In genomic region chr20:62536731-62537401, GRCh38 we compare ENCODE assay signal across 25 cellular contexts.
DNase-seq lines count a peak whose midpoint lies in the region; ATAC-seq and TF ChIP-seq lines count a peak whose summit lies in the region.
"Had no signal": no experiment of that assay in that cellular context is flagged by ENCODE, and none has a peak within 500 bp of the region (broad histone marks: within the 10 kb centered on the region; RNA-seq: fewer than 3 reads in every experiment).

No MANE protein-coding gene starts in this region.

- H3K9me3 Mint-ChIP-seq in Caco-2 (ENCODE audit: unreplicated experiment) = no peaks in the 10 kb centered on the region
- no peaks in the 10 kb centered on the region for H3K9me3 Mint-ChIP-seq in glutamatergic neuron (ENCODE audit: unreplicated experiment)
- H3K9me3 Mint-ChIP-seq: activated T-cell treated with anti-CD3 and anti-CD28 coated beads, Interleukin-2, amount 50 U/mL, for 4 hours; CD4-positive, alpha-beta T cell; effector memory CD8-positive, alpha-beta T cell; immature natural killer cell; memory B cell; nephron; T-helper 2 cell treated with Interferon-gamma antibody and Interleukin-4, amounts not matched to agents 5 μg/mL and 100 μg/mL, for 36 hours had no signal

- H3K27me3 Mint-ChIP-seq in Caco-2 (ENCODE audit: insufficient read depth, unreplicated experiment) (no peaks in the 10 kb centered on the region), glutamatergic neuron (ENCODE audit: unreplicated experiment) (peaks cover 5% of the 10 kb centered on the region)
- H3K27me3 Mint-ChIP-seq: CD4-positive, alpha-beta T cell had no signal

- H3K4me1 ChIP-seq in PC-3 (ENCODE audit: insufficient read depth, low read length) (no peaks in the 10 kb centered on the region), gastrocnemius medialis (peaks cover 52 to 59% of the 10 kb centered on the region in 2 donors), mammary epithelial cell (ENCODE audit: insufficient read depth, low read length) (no peaks in the 10 kb centered on the region), Caco-2 (peaks cover 9% of the 10 kb centered on the region; the same call in 1 of the 2 replicates)

- H4K20me1 ChIP-seq in PC-3 (ENCODE audit: low read length) (no peaks in the 10 kb centered on the region), mammary epithelial cell (ENCODE audit: insufficient read depth, low read length) (no peaks in the 10 kb centered on the region)

- H3K27ac ChIP-seq in PC-3 (ENCODE audit: low read length) = no peak overlapping the region
- peak overlapping the region; percentile 98 for H3K27ac ChIP-seq in gastrocnemius medialis
- H3K27ac ChIP-seq in mammary epithelial cell (ENCODE audit: insufficient read depth, low read depth, low read length) = no peak overlapping the region
- H3K27ac ChIP-seq: esophagus squamous epithelium, SK-N-MC, suprapubic skin had no signal

- H3K9me3 ChIP-seq in PC-3 (ENCODE audit: low read length) (no peaks in the 10 kb centered on the region), gastrocnemius medialis (no peaks in the 10 kb centered on the region), mammary epithelial cell (replicated peaks; ENCODE audit: insufficient read depth, low read length) (no peaks in the 10 kb centered on the region), Caco-2 (no peaks in the 10 kb centered on the region)
- H3K9me3 ChIP-seq: esophagus squamous epithelium, suprapubic skin had no signal

- POLR2A ChIA-PET in PC-3 (lab: Charles Lee; ENCODE audit: unreplicated experiment) = no interaction called here
- POLR2A ChIA-PET in Caco-2 (lab: Charles Lee) = interaction anchor here (0.7 kb wide), 1 partner anchor 74 kb away, joined by 4 read pairs; no protein-coding TSS in a partner anchor

- H3K27ac Mint-ChIP-seq in Caco-2 (ENCODE audit: unreplicated experiment) (no peak overlapping the region), glutamatergic neuron (ENCODE audit: unreplicated experiment) (no peak overlapping the region)
- H3K27ac Mint-ChIP-seq: CD4-positive, alpha-beta T cell; effector memory CD8-positive, alpha-beta T cell; immature natural killer cell; memory B cell; nephron; T-helper 2 cell treated with Interferon-gamma antibody and Interleukin-4, amounts not matched to agents 5 μg/mL and 100 μg/mL, for 36 hours had no signal

- intact Hi-C loops in PC-3 (cut with micrococcal nuclease) (no loop called here), left ventricle myocardium superior (cut with micrococcal nuclease) (no loop called here), gastrocnemius medialis (cut with DNase I; ENCODE audit: low total_unique reads) (loop anchor here (1.0 to 2.0 kb wide), 2 partner anchors 14 to 25 kb away; no protein-coding TSS in a partner anchor), mammary epithelial cell (cut with micrococcal nuclease) (no loop called here), Caco-2 (cut with micrococcal nuclease; ENCODE audit: unreplicated experiment) (no loop called here)

- WGBS in mammary epithelial cell (ENCODE audit: low coverage, missing lambda C conversion rate) = 79% methylated on average over 14 of the region's 19 CpGs

- H3K9me2 ChIP-seq in PC-3 (replicated peaks; ENCODE audit: low read length) = no peaks in the 10 kb centered on the region

- H3K4me3 ChIP-seq in PC-3 (ENCODE audit: low read length) (no peak overlapping the region), gastrocnemius medialis (no peak overlapping the region), mammary epithelial cell (replicated peaks in 1 of 3; ENCODE audit: insufficient read depth in 1 of 3, low read depth in 2 of 3, low read length in 3 of 3) (no peak overlapping the region), Caco-2 (ENCODE audit: low read depth, low read length) (no peak overlapping the region)
- H3K4me3 ChIP-seq: esophagus squamous epithelium, SK-N-MC, suprapubic skin had no signal

- no peaks in the 10 kb centered on the region for H3K36me3 ChIP-seq in PC-3 (ENCODE audit: low read depth, low read length)
- no peaks in the 10 kb centered on the region for H3K36me3 ChIP-seq in gastrocnemius medialis
- H3K36me3 ChIP-seq in mammary epithelial cell (ENCODE audit: insufficient read depth, low read length) = no peaks in the 10 kb centered on the region
- no peaks in the 10 kb centered on the region for H3K36me3 ChIP-seq in Caco-2 (ENCODE audit: control insufficient read depth, insufficient read depth, low read length)
- H3K36me3 ChIP-seq: esophagus squamous epithelium, suprapubic skin had no signal

- peak; percentile 42 to 64 for TF ChIP-seq POLR2A in gastrocnemius medialis (IDR thresholded peaks at IDR 0.05)

- H3F3A ChIP-seq in PC-3 (ENCODE audit: low read length, unreplicated experiment) = no peaks in the 10 kb centered on the region

- peak; percentile 27; the same call in 1 of the 2 replicates for ATAC-seq in PC-3
- peak; percentile 80 for ATAC-seq in left ventricle myocardium superior
- ATAC-seq in gastrocnemius medialis = peak; percentile 60 to 67
- ATAC-seq: activated T-cell treated with anti-CD3 and anti-CD28 coated beads, Interleukin-2, amount 50 U/mL, for 4 hours; effector memory CD8-positive, alpha-beta T cell had no signal

- H3K27me3 ChIP-seq in PC-3 (ENCODE audit: low read length) (no peaks in the 10 kb centered on the region), gastrocnemius medialis (no peaks in the 10 kb centered on the region), mammary epithelial cell (ENCODE audit: insufficient read depth, low read length) (peaks cover 17% of the 10 kb centered on the region), Caco-2 (replicated peaks; ENCODE audit: control insufficient read depth, insufficient read depth, low read length) (no peaks in the 10 kb centered on the region)

- dilution Hi-C loops in mammary epithelial cell (cut with HindIII; ENCODE audit: low sequenced_read_pairs) = no loop called here

- no peaks in the 10 kb centered on the region for H3K4me1 Mint-ChIP-seq in Caco-2 (ENCODE audit: low read depth, unreplicated experiment)
- H3K4me1 Mint-ChIP-seq in glutamatergic neuron (ENCODE audit: low read depth, unreplicated experiment) = peaks cover 3% of the 10 kb centered on the region
- H3K4me1 Mint-ChIP-seq: immature natural killer cell, memory B cell had no signal

- TF ChIP-seq CTCF in PC-3 (conservative IDR thresholded peaks at IDR 0.05; ENCODE audit: low read depth, low read length) = no peak
- no peak for TF ChIP-seq CTCF in gastrocnemius medialis (IDR thresholded peaks at IDR 0.05 in 4 of 5, conservative IDR thresholded peaks at IDR 0.05 in 1 of 5)
- TF ChIP-seq CTCF in mammary epithelial cell (conservative IDR thresholded peaks at IDR 0.05 in 1 of 2, IDR thresholded peaks at IDR 0.05 in 1 of 2; ENCODE audit: extremely low read depth in 1 of 2, insufficient read depth in 1 of 2, low read depth in 1 of 2, low read length in 2 of 2) = no peak
- no peak for TF ChIP-seq CTCF in Caco-2 (IDR thresholded peaks at IDR 0.05; ENCODE audit: insufficient read depth in 1 of 2, low read depth in 1 of 2, low read length in 1 of 2, severe bottlenecking in 1 of 2, unreplicated experiment in 1 of 2)
- no peak for TF ChIP-seq CTCF in glutamatergic neuron (IDR thresholded peaks at IDR 0.05; ENCODE audit: partially characterized antibody, unreplicated experiment)

- no peaks in the 10 kb centered on the region for H3K79me2 ChIP-seq in PC-3 (ENCODE audit: low read length)
- no peaks in the 10 kb centered on the region for H3K79me2 ChIP-seq in mammary epithelial cell (ENCODE audit: insufficient read depth, low read length)

- H3K36me3 Mint-ChIP-seq in Caco-2 (ENCODE audit: insufficient read depth, unreplicated experiment) = no peaks in the 10 kb centered on the region
- no peaks in the 10 kb centered on the region for H3K36me3 Mint-ChIP-seq in glutamatergic neuron (ENCODE audit: unreplicated experiment)
- H3K36me3 Mint-ChIP-seq: immature natural killer cell, memory B cell had no signal

- H3K9ac ChIP-seq in PC-3 (ENCODE audit: low read length) (no peak overlapping the region), mammary epithelial cell (ENCODE audit: insufficient read depth, low read length) (no peak overlapping the region)

- BruUV-seq in PC-3 (replicated peaks; lab: Mats Ljungman, UMichigan) = no TSS peak
- BruUV-seq in mammary epithelial cell (replicated peaks; lab: Mats Ljungman, UMichigan) = no TSS peak
- BruUV-seq in Caco-2 (replicated peaks; lab: Mats Ljungman, UMichigan) = no TSS peak

- no peak overlapping the region for H3K4me2 ChIP-seq in PC-3 (ENCODE audit: low read length)
- no peak overlapping the region for H3K4me2 ChIP-seq in mammary epithelial cell (ENCODE audit: insufficient read depth, low read depth, low read length)

- H2AFZ ChIP-seq in PC-3 (ENCODE audit: low read length) (no peak overlapping the region), mammary epithelial cell (ENCODE audit: low read depth, low read length) (no peak overlapping the region)

- in situ Hi-C loops in gastrocnemius medialis (cut with MboI; ENCODE audit: low sequenced_read_pairs in 4 of 4) = no loop called here
- in situ Hi-C loops in mammary epithelial cell (cut with MboI; ENCODE audit: low sequenced_read_pairs in 2 of 2) = no loop called here

- CTCF ChIA-PET in PC-3 (lab: Charles Lee) (no interaction called here), mammary epithelial cell (lab: Charles Lee; ENCODE audit: low non-redundant PET) (no interaction called here), Caco-2 (lab: Charles Lee) (interaction anchor here (0.6 kb wide), 1 partner anchor 235 kb away, joined by 3 read pairs; no protein-coding TSS in a partner anchor)

- H3K4me3 Mint-ChIP-seq in Caco-2 (ENCODE audit: unreplicated experiment) = no peak overlapping the region
- H3K4me3 Mint-ChIP-seq in glutamatergic neuron (ENCODE audit: unreplicated experiment) = no peak overlapping the region
- H3K4me3 Mint-ChIP-seq: activated T-cell treated with anti-CD3 and anti-CD28 coated beads, Interleukin-2, amount 50 U/mL, for 4 hours; CD4-positive, alpha-beta T cell; effector memory CD8-positive, alpha-beta T cell; immature natural killer cell; memory B cell; nephron; T-helper 2 cell treated with Interferon-gamma antibody and Interleukin-4, amounts not matched to agents 5 μg/mL and 100 μg/mL, for 36 hours had no signal

- DNase-seq in ELF-1 (ENCODE audit: low read depth, low spot score) (peak; percentile 26), PC-3 (no peak), left ventricle myocardium superior (peak; percentile 74), gastrocnemius medialis (peak; percentile 74 to 88), mammary epithelial cell (no peak), Caco-2 (no peak), glutamatergic neuron (no peak), UCSD-AML1 (lab: John Stamatoyannopoulos, UW; ENCODE audit: unreplicated experiment) (no peak)
- DNase-seq: activated CD4-positive, CD25-positive, alpha-beta regulatory T cell treated with anti-CD3 and anti-CD28 coated beads, Interleukin-2, amount 50 U/mL, for 72 hours; activated naive CD4-positive, alpha-beta T cell treated with anti-CD3 and anti-CD28 coated beads, Interleukin-2, amount 50 U/mL, for 16 hours; activated T-cell treated with anti-CD3 and anti-CD28 coated beads, Interleukin-2, amount 50 U/mL, for 4 hours; CD4-positive, alpha-beta T cell; cerebellar nuclear complex; effector memory CD8-positive, alpha-beta T cell; esophagus squamous epithelium; immature natural killer cell; NCI-H1436; NCI-H2171 treated with DMSO at 0.1 percent for 48 hours; stimulated activated CD4-positive, alpha-beta T cell treated with anti-CD3 and anti-CD28 coated beads, Interleukin-12 subunit alpha, Interleukin-12 subunit beta, amount 100 ng/mL, for 4 hours; stimulated activated CD8-positive, alpha-beta memory T cell treated with anti-CD3 and anti-CD28 coated beads, Interleukin-4, amount 100 ng/mL, for 48 hours had no signal

Comparison
In these comparisons a context has a peak if more than half of its experiments do, and no peak if none do; other contexts are left out.
1. DNase-seq: peak in ELF-1 (single experiment), left ventricle myocardium superior (single experiment) and gastrocnemius medialis (2 of 2); none in PC-3 (single experiment), mammary epithelial cell (single experiment), Caco-2 (0 of 2), glutamatergic neuron (single experiment) and UCSD-AML1 (single experiment).
2. ATAC-seq: peak in every context shown above with its lines; median percentile 80 in left ventricle myocardium superior; 64 in gastrocnemius medialis; 27 in PC-3.
3. H3K27ac ChIP-seq: peak in gastrocnemius medialis (4 of 4); none in PC-3 (single experiment) and mammary epithelial cell (single experiment).